8 cellular contexts compared by ENCODE assay signal in the genomic region with DNA sequence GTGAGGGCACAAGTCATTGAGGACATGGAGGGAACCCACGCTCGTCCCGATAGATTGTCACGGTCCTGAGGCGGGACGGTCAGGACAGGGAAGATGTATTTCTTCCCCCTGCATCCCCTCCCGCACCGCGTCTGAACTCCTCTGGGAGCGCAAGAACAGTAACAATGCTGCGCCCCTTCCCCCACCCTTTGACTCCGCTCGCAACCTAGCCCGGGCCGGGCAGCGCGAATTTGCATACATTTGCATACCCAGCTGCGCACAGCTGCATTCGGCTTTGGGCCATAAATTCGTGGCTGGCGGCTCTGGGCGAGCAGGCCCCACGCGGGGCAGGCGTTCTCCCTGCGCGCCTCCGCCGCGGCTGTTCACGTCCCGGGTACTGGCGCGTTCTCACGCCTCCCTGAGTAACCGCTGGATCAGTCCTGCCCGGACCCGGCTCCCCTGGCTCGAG. TPM values are rescaled to one million over a fixed set of nuclear protein-coding genes. Genes with fewer than 3 reads are reported as not detected.
DNase-seq lines count a peak whose midpoint lies in the region; ATAC-seq and TF ChIP-seq lines count a peak whose summit lies in the region.

No MANE protein-coding gene starts in this region.

- no peak for TF ChIP-seq CTCF in fibroblast of the aortic adventitia (IDR thresholded peaks at IDR 0.05; ENCODE audit: insufficient read depth, low read length)

- DNase-seq in NCI-H526 treated with DMSO at 0.1 percent for 48 hours (lab: John Stamatoyannopoulos, UW) (peak; percentile 89), fibroblast of the aortic adventitia (ENCODE audit: low read depth) (no peak), pons (ENCODE audit: low spot score) (peak; percentile 83), A172 (ENCODE audit: low spot score) (no peak), 8988T (no peak), foreskin melanocyte (no peak)
- no peak for DNase-seq in stimulated activated CD4-positive, alpha-beta T cell treated with anti-CD3 and anti-CD28 coated beads, Interleukin-4, amount 100 ng/mL, for 4 hours

- H3K4me3 ChIP-seq in fibroblast of the aortic adventitia (ENCODE audit: low read depth, low read length) = peak overlapping the region; percentile 56

- ATAC-seq in GM18867 (IDR thresholded peaks at IDR 0.05; ENCODE audit: unreplicated experiment) = peak; percentile 35

RNA-seq across cellular contexts. Expression of a gene that starts 29.0 kb away (rescaled TPM):
- 18.3 and 27.5 TPM in 2 replicates for total RNA-seq in fibroblast of the aortic adventitia (ENCODE audit: low replicate concordance)
- total RNA-seq in A172 (2014; rRNA removed; shearing (Covaris generic)) = 27.2 and 37.8 TPM in 2 replicates

Comparison
In these comparisons a context has a peak if more than half of its experiments do, and no peak if none do; other contexts are left out.
1. DNase-seq: peak in NCI-H526 treated with DMSO at 0.1 percent for 48 hours (single experiment) and pons (single experiment); none in fibroblast of the aortic adventitia (single experiment), A172 (single experiment), 8988T (single experiment), foreskin melanocyte (single experiment) and stimulated activated CD4-positive, alpha-beta T cell treated with anti-CD3 and anti-CD28 coated beads, Interleukin-4, amount 100 ng/mL, for 4 hours (0 of 2).